In genomic region chr3:3110299-3110630, GRCh38 we compare ENCODE assay signal across 9 cellular contexts. TPM values are rescaled to one million over a fixed set of nuclear protein-coding genes. Genes with fewer than 3 reads are reported as not detected.
DNase-seq lines count a peak whose midpoint lies in the region; ATAC-seq and TF ChIP-seq lines count a peak whose summit lies in the region.
"Had no signal": no experiment of that assay in that cellular context is flagged by ENCODE, and none has a peak within 500 bp of the region (broad histone marks: within the 10 kb centered on the region; RNA-seq: fewer than 3 reads in every experiment).

Gene IL5RA, minus strand, starts transcription at chr3:3110374. Its CDS starts 5,390 bp downstream, at chr3:3104984.

- H3K4me1 Mint-ChIP-seq in activated CD4-positive, alpha-beta memory T cell treated with anti-CD3 and anti-CD28 coated beads for 36 hours (ENCODE audit: low read depth), result peaks cover 36% of the 10 kb centered on the region
- peaks cover 19% of the 10 kb centered on the region for H3K4me1 Mint-ChIP-seq in nephron progenitor cell

- ATAC-seq in HG03280 (IDR thresholded peaks at IDR 0.05; ENCODE audit: unreplicated experiment) (peak; percentile 66), gastrocnemius medialis (no peak)

- no peaks in the 10 kb centered on the region for H3K9me3 ChIP-seq in gastrocnemius medialis

- DNase-seq in DMS79 (lab: John Stamatoyannopoulos, UW) (peak; percentile 3), DMS79 treated with DMSO at 0.1 percent for 48 hours (lab: John Stamatoyannopoulos, UW) (no peak), nephron progenitor cell (no peak), gastrocnemius medialis (no peak), amniotic stem cell (lab: John Stamatoyannopoulos, UW) (no peak), GDM1 (lab: John Stamatoyannopoulos, UW) (no peak)
- no peak for DNase-seq in activated CD4-positive, alpha-beta memory T cell treated with anti-CD3 and anti-CD28 coated beads for 36 hours

- H3K4me3 Mint-ChIP-seq in activated CD4-positive, alpha-beta memory T cell treated with anti-CD3 and anti-CD28 coated beads for 36 hours, result no peak within 1 kb of the TSS
- H3K4me3 Mint-ChIP-seq in nephron progenitor cell, result no peak within 1 kb of the TSS

- no peaks in the 10 kb centered on the region for H3K36me3 Mint-ChIP-seq in activated CD4-positive, alpha-beta memory T cell treated with anti-CD3 and anti-CD28 coated beads for 36 hours
- no peaks in the 10 kb centered on the region for H3K36me3 Mint-ChIP-seq in nephron progenitor cell (ENCODE audit: low read depth)

- no peak for TF ChIP-seq POLR2A in gastrocnemius medialis (IDR thresholded peaks at IDR 0.05)

- intact Hi-C loops in activated CD4-positive, alpha-beta memory T cell treated with anti-CD3 and anti-CD28 coated beads for 36 hours (cut with micrococcal nuclease), result no loop called here
- intact Hi-C loops in gastrocnemius medialis (cut with DNase I; ENCODE audit: low total_unique reads), result no loop called here

- TF ChIP-seq CTCF in nephron progenitor cell (IDR thresholded peaks at IDR 0.05) (no peak), gastrocnemius medialis (IDR thresholded peaks at IDR 0.05 in 4 of 5, conservative IDR thresholded peaks at IDR 0.05 in 1 of 5) (no peak)

- no peaks in the 10 kb centered on the region for H3K4me1 ChIP-seq in gastrocnemius medialis

- POLR2A ChIA-PET in activated CD4-positive, alpha-beta memory T cell treated with anti-CD3 and anti-CD28 coated beads for 36 hours (lab: Charles Lee), result no interaction called here

- H3K27me3 ChIP-seq in gastrocnemius medialis, result no peaks in the 10 kb centered on the region

- peak within 1 kb of the TSS; percentile 73 for H3K27ac Mint-ChIP-seq in activated CD4-positive, alpha-beta memory T cell treated with anti-CD3 and anti-CD28 coated beads for 36 hours
- H3K27ac Mint-ChIP-seq in nephron progenitor cell, result peak within 1 kb of the TSS; percentile 64

- no peaks in the 10 kb centered on the region for H3K9me3 Mint-ChIP-seq in activated CD4-positive, alpha-beta memory T cell treated with anti-CD3 and anti-CD28 coated beads for 36 hours
- H3K9me3 Mint-ChIP-seq in nephron progenitor cell, result no peaks in the 10 kb centered on the region

- no peaks in the 10 kb centered on the region for H3K36me3 ChIP-seq in gastrocnemius medialis

- no peak within 1 kb of the TSS for H3K4me3 ChIP-seq in gastrocnemius medialis

- CTCF ChIA-PET in activated CD4-positive, alpha-beta memory T cell treated with anti-CD3 and anti-CD28 coated beads for 36 hours (lab: Charles Lee), result no interaction called here

- no peak within 1 kb of the TSS for H3K27ac ChIP-seq in gastrocnemius medialis

- in situ Hi-C loops in gastrocnemius medialis (cut with MboI; ENCODE audit: low sequenced_read_pairs in 4 of 4), result no loop called here

- H3K27me3 Mint-ChIP-seq in activated CD4-positive, alpha-beta memory T cell treated with anti-CD3 and anti-CD28 coated beads for 36 hours, result peaks cover 2% of the 10 kb centered on the region
- no peaks in the 10 kb centered on the region for H3K27me3 Mint-ChIP-seq in nephron progenitor cell (ENCODE audit: low read depth, poor library complexity)

RNA-seq across cellular contexts. Expression of gene IL5RA, which starts in this region (rescaled TPM):
- total RNA-seq in activated CD4-positive, alpha-beta memory T cell treated with anti-CD3 and anti-CD28 coated beads for 36 hours, result under 1 TPM; 0.15 to 0.74 TPM
- total RNA-seq in gastrocnemius medialis, result not detected
- total RNA-seq: NCI-H460 had no signal
